Comparison of ENCODE assay signal across 25 cellular contexts in the genomic region with DNA sequence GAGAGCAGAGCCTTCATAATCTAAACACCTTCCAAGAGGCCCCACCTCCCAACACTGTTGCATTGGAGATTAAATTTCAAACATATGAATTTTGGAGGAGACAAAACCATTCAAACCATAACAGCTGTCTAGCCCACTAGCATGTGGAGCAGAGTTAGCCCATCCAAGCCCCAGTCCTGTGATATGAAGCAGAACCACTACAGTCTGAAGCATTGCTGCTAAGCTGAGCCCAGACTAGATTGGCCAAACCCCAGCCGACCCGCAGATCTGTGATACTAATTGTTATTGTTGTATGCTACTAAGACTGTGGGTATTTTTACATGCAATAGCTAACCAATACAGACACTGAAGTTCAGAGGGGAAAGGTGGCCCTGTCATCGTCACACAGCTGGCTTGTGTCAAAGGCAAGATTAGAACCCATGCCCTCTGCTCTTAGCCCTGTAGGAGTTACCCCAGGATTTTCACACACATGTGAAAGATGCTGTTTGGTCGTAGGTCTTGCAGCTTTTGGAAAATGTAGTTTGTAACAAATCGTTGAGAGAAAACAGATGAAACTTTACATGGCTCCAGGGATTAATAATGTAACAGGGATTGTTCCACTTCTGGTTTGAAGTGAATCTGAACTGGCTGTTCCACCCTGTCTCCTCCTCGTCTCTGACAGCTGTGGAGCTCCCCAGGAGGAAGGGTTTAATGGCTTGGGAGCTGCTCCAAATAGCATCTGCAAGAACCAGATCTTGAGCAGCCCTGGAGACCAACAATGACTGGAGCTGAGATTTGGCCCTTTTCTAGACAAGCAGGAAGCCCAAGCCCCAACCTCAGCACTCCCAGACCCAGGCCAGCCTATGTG.
DNase-seq lines count a peak whose midpoint lies in the region; ATAC-seq and TF ChIP-seq lines count a peak whose summit lies in the region.
"Had no signal": no experiment of that assay in that cellular context is flagged by ENCODE, and none has a peak within 500 bp of the region (broad histone marks: within the 10 kb centered on the region; RNA-seq: fewer than 3 reads in every experiment).

No MANE protein-coding gene starts in this region.

- peaks cover 0 to 16% of the 10 kb centered on the region in 2 donors for H3K4me1 ChIP-seq in naive thymus-derived CD4-positive, alpha-beta T cell (ENCODE audit: control insufficient read depth in 2 of 2, insufficient read depth in 2 of 2, low read length in 2 of 2)
- H3K4me1 ChIP-seq in upper lobe of left lung: no peaks in the 10 kb centered on the region
- H3K4me1 ChIP-seq: ascending aorta had no signal

- no peak for TF ChIP-seq POLR2A in upper lobe of left lung (IDR thresholded peaks at IDR 0.05)

- peak overlapping the region; percentile 51 for H3K27ac Mint-ChIP-seq in activated CD4-positive, alpha-beta T cell treated with anti-CD3 and anti-CD28 coated beads for 36 hours
- peak overlapping the region; percentile 31 for H3K27ac Mint-ChIP-seq in stimulated activated naive CD8-positive, alpha-beta T cell treated with anti-CD3 and anti-CD28 coated beads, Interleukin-15, Interleukin-2, amounts not matched to agents 100 ng/mL and 50 ng/mL, for 24 hours
- H3K27ac Mint-ChIP-seq in stimulated activated naive CD8-positive, alpha-beta T cell treated with anti-CD3 and anti-CD28 coated beads, Interleukin-15, amount 100 ng/mL, for 72 hours: peak overlapping the region in 1 of 2 donors; percentile 33
- H3K27ac Mint-ChIP-seq in naive thymus-derived CD4-positive, alpha-beta T cell: peak overlapping the region in 6 of 9 donors; percentile 0 to 78 (median 52)
- H3K27ac Mint-ChIP-seq: activated naive CD4-positive, alpha-beta T cell treated with anti-CD3 and anti-CD28 coated beads, Interleukin-2, amount 10 ng/mL, durations not matched to agents 7 days and 5 days; CD8-positive, alpha-beta memory T cell; dendritic cell treated with granulocyte-macrophage colony-stimulating factor and Interleukin-4, amounts not matched to agents 40 ng/mL and 50 ng/mL, for 4 days; T-helper 1 cell treated with Interleukin-12 subunit alpha and Interleukin-12 subunit beta and Interleukin-4 antibody, amounts not matched to agents 30 μg/mL and 1 μg/mL, for 36 hours had no signal

- no peak overlapping the region for H3K4me3 ChIP-seq in naive thymus-derived CD4-positive, alpha-beta T cell (ENCODE audit: low read length)
- no peak overlapping the region for H3K4me3 ChIP-seq in upper lobe of left lung
- H3K4me3 ChIP-seq: ascending aorta, K562, SK-N-MC had no signal

- no peaks in the 10 kb centered on the region for H3K27me3 ChIP-seq in naive thymus-derived CD4-positive, alpha-beta T cell (ENCODE audit: control insufficient read depth in 2 of 2, insufficient read depth in 2 of 2, low read length in 2 of 2)
- no peaks in the 10 kb centered on the region for H3K27me3 ChIP-seq in upper lobe of left lung
- H3K27me3 ChIP-seq: ascending aorta had no signal

- peaks cover 82% of the 10 kb centered on the region for H3K36me3 Mint-ChIP-seq in activated CD4-positive, alpha-beta T cell treated with anti-CD3 and anti-CD28 coated beads for 36 hours (ENCODE audit: low read depth)
- peaks cover 88% of the 10 kb centered on the region for H3K36me3 Mint-ChIP-seq in stimulated activated naive CD8-positive, alpha-beta T cell treated with anti-CD3 and anti-CD28 coated beads, Interleukin-15, Interleukin-2, amounts not matched to agents 100 ng/mL and 50 ng/mL, for 24 hours (ENCODE audit: low read depth)
- peaks cover 0 to 22% (median 0%) of the 10 kb centered on the region in 5 donors for H3K36me3 Mint-ChIP-seq in naive thymus-derived CD4-positive, alpha-beta T cell
- H3K36me3 Mint-ChIP-seq: CD8-positive, alpha-beta memory T cell had no signal

- DNase-seq in activated CD4-positive, alpha-beta T cell treated with anti-CD3 and anti-CD28 coated beads for 36 hours: no peak
- no peak for DNase-seq in activated CD4-positive, alpha-beta T cell treated with anti-CD3 and anti-CD28 coated beads for 48 hours
- no peak for DNase-seq in stimulated activated naive CD8-positive, alpha-beta T cell treated with anti-CD3 and anti-CD28 coated beads, Interleukin-15, amount 100 ng/mL, for 72 hours
- DNase-seq in naive thymus-derived CD4-positive, alpha-beta T cell: no peak
- DNase-seq in iPS-NIHi11 (ENCODE audit: low spot score): no peak
- DNase-seq in upper lobe of left lung: no peak
- DNase-seq: 8988T; activated naive CD4-positive, alpha-beta T cell treated with anti-CD3 and anti-CD28 coated beads, Interleukin-2, amount 10 ng/mL, durations not matched to agents 7 days and 5 days; activated T-cell treated with anti-CD3 and anti-CD28 coated beads, Interleukin-2, amount 50 U/mL, for 1 hour; CD8-positive, alpha-beta memory T cell; central memory CD4-positive, alpha-beta T cell; DMS153; midbrain; naive thymus-derived CD8-positive, alpha-beta T cell; NCI-H1105 treated with DMSO at 0.1 percent for 48 hours; NCI-H345; occipital lobe had no signal

- WGBS in upper lobe of left lung, 2 donors: 68 to 73% methylated on average over 3 to 6 of the region's 6 CpGs

- no peak for TF ChIP-seq EP300 in upper lobe of left lung (IDR thresholded peaks at IDR 0.05)

- H3K9me3 ChIP-seq in naive thymus-derived CD4-positive, alpha-beta T cell (ENCODE audit: control insufficient read depth in 2 of 3, low read length in 3 of 3): no peaks in the 10 kb centered on the region
- H3K9me3 ChIP-seq in upper lobe of left lung: no peaks in the 10 kb centered on the region
- H3K9me3 ChIP-seq: ascending aorta had no signal

- intact Hi-C loops in activated CD4-positive, alpha-beta T cell treated with anti-CD3 and anti-CD28 coated beads for 36 hours (cut with DNase I, micrococcal nuclease): no loop called here
- intact Hi-C loops in naive thymus-derived CD4-positive, alpha-beta T cell (cut with micrococcal nuclease): no loop called here

- H3K9me3 Mint-ChIP-seq in activated CD4-positive, alpha-beta T cell treated with anti-CD3 and anti-CD28 coated beads for 36 hours (ENCODE audit: low read depth): peaks cover 6% of the 10 kb centered on the region
- H3K9me3 Mint-ChIP-seq in stimulated activated naive CD8-positive, alpha-beta T cell treated with anti-CD3 and anti-CD28 coated beads, Interleukin-15, Interleukin-2, amounts not matched to agents 100 ng/mL and 50 ng/mL, for 24 hours: peaks cover 7% of the 10 kb centered on the region
- peaks cover 4 to 8% of the 10 kb centered on the region in 2 donors for H3K9me3 Mint-ChIP-seq in stimulated activated naive CD8-positive, alpha-beta T cell treated with anti-CD3 and anti-CD28 coated beads, Interleukin-15, amount 100 ng/mL, for 72 hours
- peaks cover 0 to 13% (median 0%) of the 10 kb centered on the region in 11 donors for H3K9me3 Mint-ChIP-seq in naive thymus-derived CD4-positive, alpha-beta T cell

- CTCF ChIA-PET in activated CD4-positive, alpha-beta T cell treated with anti-CD3 and anti-CD28 coated beads for 36 hours (lab: Charles Lee): interaction anchor here (0.7 to 0.9 kb wide), 2 partner anchors 9 to 10 kb away, joined by 3 to 4 read pairs; no protein-coding TSS in a partner anchor
- CTCF ChIA-PET in naive thymus-derived CD4-positive, alpha-beta T cell (lab: Charles Lee): interaction anchor here (1.4 kb wide), 1 partner anchor 9 kb away, joined by 5 read pairs; no protein-coding TSS in a partner anchor

- no peak for ATAC-seq in activated CD4-positive, alpha-beta T cell treated with anti-CD3 and anti-CD28 coated beads for 36 hours
- no peak for ATAC-seq in stimulated activated naive CD8-positive, alpha-beta T cell treated with anti-CD3 and anti-CD28 coated beads, Interleukin-15, amount 100 ng/mL, for 72 hours
- no peak for ATAC-seq in naive thymus-derived CD4-positive, alpha-beta T cell
- ATAC-seq in HG02763 (IDR thresholded peaks at IDR 0.05; ENCODE audit: unreplicated experiment) (no peak), upper lobe of left lung (ENCODE audit: low FRiP score in 2 of 2) (no peak)
- ATAC-seq: K562; naive thymus-derived CD8-positive, alpha-beta T cell had no signal

- peaks cover 77% of the 10 kb centered on the region for H3K4me1 Mint-ChIP-seq in activated CD4-positive, alpha-beta T cell treated with anti-CD3 and anti-CD28 coated beads for 36 hours
- H3K4me1 Mint-ChIP-seq in stimulated activated naive CD8-positive, alpha-beta T cell treated with anti-CD3 and anti-CD28 coated beads, Interleukin-15, Interleukin-2, amounts not matched to agents 100 ng/mL and 50 ng/mL, for 24 hours (ENCODE audit: low read depth): peaks cover 83% of the 10 kb centered on the region
- peaks cover 63% of the 10 kb centered on the region for H3K4me1 Mint-ChIP-seq in stimulated activated naive CD8-positive, alpha-beta T cell treated with anti-CD3 and anti-CD28 coated beads, Interleukin-15, amount 100 ng/mL, for 72 hours
- H3K4me1 Mint-ChIP-seq in naive thymus-derived CD4-positive, alpha-beta T cell: peaks cover 0 to 61% (median 40%) of the 10 kb centered on the region in 7 donors

- TF ChIP-seq CTCF in upper lobe of left lung (IDR thresholded peaks at IDR 0.05): no peak

- H3K27ac ChIP-seq in naive thymus-derived CD4-positive, alpha-beta T cell (ENCODE audit: low read depth, low read length): no peak overlapping the region
- no peak overlapping the region for H3K27ac ChIP-seq in upper lobe of left lung
- H3K27ac ChIP-seq: ascending aorta, RWPE1, SK-N-MC had no signal

- no peak overlapping the region for H3K4me3 Mint-ChIP-seq in activated CD4-positive, alpha-beta T cell treated with anti-CD3 and anti-CD28 coated beads for 36 hours
- no peak overlapping the region for H3K4me3 Mint-ChIP-seq in stimulated activated naive CD8-positive, alpha-beta T cell treated with anti-CD3 and anti-CD28 coated beads, Interleukin-15, Interleukin-2, amounts not matched to agents 100 ng/mL and 50 ng/mL, for 24 hours
- no peak overlapping the region for H3K4me3 Mint-ChIP-seq in stimulated activated naive CD8-positive, alpha-beta T cell treated with anti-CD3 and anti-CD28 coated beads, Interleukin-15, amount 100 ng/mL, for 72 hours
- peak overlapping the region in 1 of 10 donors; percentile 9 for H3K4me3 Mint-ChIP-seq in naive thymus-derived CD4-positive, alpha-beta T cell
- H3K4me3 Mint-ChIP-seq: activated naive CD4-positive, alpha-beta T cell treated with anti-CD3 and anti-CD28 coated beads, Interleukin-2, amount 10 ng/mL, durations not matched to agents 7 days and 5 days; CD8-positive, alpha-beta memory T cell; dendritic cell treated with granulocyte-macrophage colony-stimulating factor and Interleukin-4, amounts not matched to agents 40 ng/mL and 50 ng/mL, for 4 days; naive thymus-derived CD8-positive, alpha-beta T cell; T-helper 1 cell treated with Interleukin-12 subunit alpha and Interleukin-12 subunit beta and Interleukin-4 antibody, amounts not matched to agents 30 μg/mL and 1 μg/mL, for 36 hours had no signal

- POLR2A ChIA-PET in activated CD4-positive, alpha-beta T cell treated with anti-CD3 and anti-CD28 coated beads for 36 hours (lab: Charles Lee): no interaction called here
- POLR2A ChIA-PET in naive thymus-derived CD4-positive, alpha-beta T cell (lab: Charles Lee): interaction anchor here (0.7 kb wide), 1 partner anchor 9 kb away, joined by 3 read pairs; no protein-coding TSS in a partner anchor

- H3K36me3 ChIP-seq in naive thymus-derived CD4-positive, alpha-beta T cell (ENCODE audit: control insufficient read depth in 2 of 3, insufficient read depth in 3 of 3, low read length in 3 of 3): no peaks in the 10 kb centered on the region
- H3K36me3 ChIP-seq in upper lobe of left lung: no peaks in the 10 kb centered on the region
- H3K36me3 ChIP-seq: ascending aorta had no signal

- H3K27me3 Mint-ChIP-seq in activated CD4-positive, alpha-beta T cell treated with anti-CD3 and anti-CD28 coated beads for 36 hours: no peaks in the 10 kb centered on the region
- H3K27me3 Mint-ChIP-seq in stimulated activated naive CD8-positive, alpha-beta T cell treated with anti-CD3 and anti-CD28 coated beads, Interleukin-15, Interleukin-2, amounts not matched to agents 100 ng/mL and 50 ng/mL, for 24 hours: no peaks in the 10 kb centered on the region
- no peaks in the 10 kb centered on the region for H3K27me3 Mint-ChIP-seq in stimulated activated naive CD8-positive, alpha-beta T cell treated with anti-CD3 and anti-CD28 coated beads, Interleukin-15, amount 100 ng/mL, for 72 hours
- no peaks in the 10 kb centered on the region for H3K27me3 Mint-ChIP-seq in naive thymus-derived CD4-positive, alpha-beta T cell
- H3K27me3 Mint-ChIP-seq: activated naive CD4-positive, alpha-beta T cell treated with anti-CD3 and anti-CD28 coated beads, Interleukin-2, amount 10 ng/mL, durations not matched to agents 7 days and 5 days; naive thymus-derived CD8-positive, alpha-beta T cell had no signal
